ENCODE assay signal across 8 cellular contexts in the genomic region with DNA sequence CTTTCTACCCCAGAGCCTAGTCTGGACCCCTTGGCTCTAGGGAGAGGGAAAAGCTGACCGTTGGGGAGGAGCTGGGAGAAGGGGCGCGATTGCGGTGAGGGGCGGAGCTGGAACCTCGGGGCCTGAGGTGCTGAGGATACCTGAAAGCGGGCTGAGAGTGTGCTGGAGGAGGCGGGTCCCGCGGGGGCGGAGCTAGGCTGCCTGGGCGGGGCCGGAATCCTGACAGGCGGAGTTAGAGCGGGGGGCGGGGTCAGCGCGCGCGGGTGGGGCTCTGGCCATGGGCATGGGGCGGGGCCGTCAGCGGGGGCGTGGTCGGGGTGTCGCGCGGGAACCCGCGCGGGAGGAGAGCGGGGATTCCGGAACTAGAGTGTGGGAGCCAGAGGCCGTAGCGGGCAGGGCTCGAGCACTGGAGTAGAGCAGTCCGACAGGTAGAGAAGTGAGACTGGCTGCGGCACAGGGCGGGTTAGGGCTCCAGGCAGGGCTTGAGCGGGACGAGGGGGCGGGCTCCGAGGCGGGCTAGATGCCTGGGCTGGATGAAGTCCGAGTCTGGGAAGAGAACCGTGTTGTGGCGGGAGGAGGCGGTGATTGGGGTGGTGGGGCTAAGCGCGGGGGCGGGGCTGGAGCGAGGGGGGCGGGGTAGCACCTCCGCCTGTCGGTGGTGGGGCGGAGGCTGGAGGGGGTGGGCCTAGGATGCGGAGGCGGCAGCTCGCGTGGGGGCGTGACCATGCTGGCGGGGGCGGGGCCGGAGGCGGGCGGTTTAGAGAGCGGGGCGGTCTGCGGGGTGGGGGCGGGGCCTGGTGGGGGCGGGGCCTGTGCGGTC. TPM values are rescaled to one million over a fixed set of nuclear protein-coding genes. Genes with fewer than 3 reads are reported as not detected.
DNase-seq lines count a peak whose midpoint lies in the region; ATAC-seq, FAIRE-seq and TF ChIP-seq lines count a peak whose summit lies in the region.

A gene (plus strand): TSS at position 815 of the 820 bp plus-strand sequence. CDS start 35 bp downstream, outside the sequence.

- H3K4me2 ChIP-seq in A549 (peak within 1 kb of the TSS; percentile 89), mammary epithelial cell (ENCODE audit: insufficient read depth, low read depth, low read length) (peak within 1 kb of the TSS; percentile 99)

- intact Hi-C loops in mammary epithelial cell (cut with micrococcal nuclease) (no loop called here), spleen (cut with DNase I; ENCODE audit: low total_unique reads) (no loop called here)

- DNase-seq in A549 (ENCODE audit: low read depth in 1 of 2, low spot score in 1 of 2), result peak; percentile 92 to 98
- peak; percentile 86 for DNase-seq in NCI-H226
- DNase-seq in mammary epithelial cell, result peak; percentile 94
- DNase-seq in iris pigment epithelial cell (ENCODE audit: low read depth), result peak; percentile 92
- peak; percentile 100 for DNase-seq in spleen

- H3K4me3 ChIP-seq in A549 (peak within 1 kb of the TSS; percentile 59), WI38 (ENCODE audit: low read depth, low read length) (peak within 1 kb of the TSS; percentile 71), mammary epithelial cell (replicated peaks in 1 of 3; ENCODE audit: insufficient read depth in 1 of 3, low read depth in 2 of 3, low read length in 3 of 3) (peak within 1 kb of the TSS; percentile 68 to 81 (median 73)), spleen (peak within 1 kb of the TSS; percentile 37 to 85 (median 68))

- TF ChIP-seq RAD21 in A549 (conservative IDR thresholded peaks at IDR 0.05 in 1 of 2, IDR thresholded peaks at IDR 0.05 in 1 of 2), result no peak

- dilution Hi-C loops in mammary epithelial cell (cut with HindIII; ENCODE audit: low sequenced_read_pairs), result loop anchor here (5.0 to 10.0 kb wide), 3 partner anchors 107 to 391 kb away; no protein-coding TSS in a partner anchor

- H2AFZ ChIP-seq in mammary epithelial cell (ENCODE audit: low read depth, low read length), result peak within 1 kb of the TSS; percentile 88

- WGBS in A549 (ENCODE audit: missing lambda C conversion rate), result 2% methylated on average over 32 of the region's 72 CpGs
- 0% methylated on average over 4 of the region's 72 CpGs for WGBS in mammary epithelial cell (ENCODE audit: low coverage, missing lambda C conversion rate)
- 0 to 2% (median 1%) methylated on average over 27 to 62 of the region's 72 CpGs for WGBS in spleen, 5 donors

- H4K20me1 ChIP-seq in mammary epithelial cell (ENCODE audit: insufficient read depth, low read length), result no peaks in the 10 kb centered on the region

- H3K9ac ChIP-seq in mammary epithelial cell (ENCODE audit: insufficient read depth, low read length), result peak within 1 kb of the TSS; percentile 88

- in situ Hi-C loops in mammary epithelial cell (cut with MboI; ENCODE audit: low sequenced_read_pairs in 2 of 2), result no loop called here

- no peak for TF ChIP-seq CTCF in A549 (IDR thresholded peaks at IDR 0.05)
- no peak for TF ChIP-seq CTCF in WI38 (IDR thresholded peaks at IDR 0.05; ENCODE audit: low read depth, low read length)
- no peak for TF ChIP-seq CTCF in mammary epithelial cell (conservative IDR thresholded peaks at IDR 0.05 in 1 of 2, IDR thresholded peaks at IDR 0.05 in 1 of 2; ENCODE audit: extremely low read depth in 1 of 2, insufficient read depth in 1 of 2, low read depth in 1 of 2, low read length in 2 of 2)
- TF ChIP-seq CTCF in spleen (IDR thresholded peaks at IDR 0.05 in 8 of 11, conservative IDR thresholded peaks at IDR 0.05 in 3 of 11), result no peak

- H3K9me3 ChIP-seq in A549, result no peaks in the 10 kb centered on the region
- no peaks in the 10 kb centered on the region for H3K9me3 ChIP-seq in mammary epithelial cell (replicated peaks; ENCODE audit: insufficient read depth, low read length)
- H3K9me3 ChIP-seq in spleen, result no peaks in the 10 kb centered on the region

- no peaks in the 10 kb centered on the region for H3K36me3 ChIP-seq in mammary epithelial cell (ENCODE audit: insufficient read depth, low read length)
- H3K36me3 ChIP-seq in spleen, result peaks cover 0 to 29% (median 20%) of the 10 kb centered on the region in 6 donors

- ATAC-seq in A549 (peak; percentile 53 to 85), GM18868 (IDR thresholded peaks at IDR 0.05; ENCODE audit: unreplicated experiment) (peak; percentile 47), HG03139 (IDR thresholded peaks at IDR 0.05; ENCODE audit: unreplicated experiment) (peak; percentile 39)

- FAIRE-seq in A549 (lab: Jason Lieb, UNC), result no peak

- no TSS peak for BruUV-seq in mammary epithelial cell (replicated peaks; lab: Mats Ljungman, UMichigan)

- H3K4me1 ChIP-seq in A549 (peaks cover 15% of the 10 kb centered on the region), mammary epithelial cell (ENCODE audit: insufficient read depth, low read length) (peaks cover 14% of the 10 kb centered on the region), spleen (peaks cover 8 to 58% (median 35%) of the 10 kb centered on the region in 6 donors)

- H3K79me2 ChIP-seq in mammary epithelial cell (ENCODE audit: insufficient read depth, low read length), result no peaks in the 10 kb centered on the region

- POLR2A ChIA-PET in A549 (lab: Yijun Ruan, JAX), result interaction anchor here (0.5 to 3.4 kb wide), 15 partner anchors 9 to 209 kb away, joined by 3 to 77 read pairs (median 6); a partner anchor contains a TSS

- CTCF ChIA-PET in A549 (lab: Yijun Ruan, JAX) (interaction anchor here (0.6 to 12.3 kb wide), 14 partner anchors 7 to 162 kb away, joined by 3 to 160 read pairs (median 8); a partner anchor contains a TSS), mammary epithelial cell (lab: Charles Lee; ENCODE audit: low non-redundant PET) (interaction anchor here (0.6 to 1.2 kb wide), 5 partner anchors 30 to 657 kb away, joined by 3 to 6 read pairs (median 4); a partner anchor contains a TSS)

- TF ChIP-seq POLR2A in A549 (IDR thresholded peaks at IDR 0.05; ENCODE audit: low read length) (peak; percentile 12; the same call in 1 of the 2 replicates), spleen (IDR thresholded peaks at IDR 0.05) (peak in 2 of 3 donors; percentile 25 to 28)

- peak within 1 kb of the TSS; percentile 80 to 90 for H3K27ac ChIP-seq in A549
- H3K27ac ChIP-seq in mammary epithelial cell (ENCODE audit: insufficient read depth, low read depth, low read length), result peak within 1 kb of the TSS; percentile 89
- H3K27ac ChIP-seq in spleen, result peak within 1 kb of the TSS; percentile 87 to 99 (median 98)

- TF ChIP-seq EP300 in A549 (IDR thresholded peaks at IDR 0.05), result no peak

- H3K27me3 ChIP-seq in mammary epithelial cell (ENCODE audit: insufficient read depth, low read length) (no peaks in the 10 kb centered on the region), spleen (replicated peaks in 1 of 7) (no peaks in the 10 kb centered on the region)

TF ChIP-seq in A549, 52 proteins besides CTCF, POLR2A, EP300 and RAD21 (continues in another document):
- TF ChIP-seq HOXA7 (CRISPR knock-in tag; IDR thresholded peaks at IDR 0.05) (peak; percentile 17; the same call in 1 of the 2 replicates), TP53 (CRISPR knock-in tag; IDR thresholded peaks at IDR 0.05) (0 out of 2 replicates have a peak, but pooled peaks have one; percentile 6), MAZ (IDR thresholded peaks at IDR 0.05; ENCODE audit: borderline replicate concordance, low read depth, low read length) (0 out of 2 replicates have a peak, but pooled peaks have one; percentile 54), FOXS1 (CRISPR knock-in tag; IDR thresholded peaks at IDR 0.05) (no peak), TFCP2L1 (CRISPR knock-in tag; IDR thresholded peaks at IDR 0.05) (peak; percentile 85; the same call in 1 of the 2 replicates), RNF2 (IDR thresholded peaks at IDR 0.05; ENCODE audit: borderline replicate concordance, low read depth) (no peak), BHLHE40 (IDR thresholded peaks at IDR 0.05; ENCODE audit: low read depth, low read length) (no peak), CHD2 (IDR thresholded peaks at IDR 0.05; ENCODE audit: low read length, partially characterized antibody) (peak; percentile 82), POLR2AphosphoS2 (conservative IDR thresholded peaks at IDR 0.05; ENCODE audit: low read length) (0 out of 2 replicates have a peak, but pooled peaks have one; percentile 43)
- TF ChIP-seq, protein P1, sequence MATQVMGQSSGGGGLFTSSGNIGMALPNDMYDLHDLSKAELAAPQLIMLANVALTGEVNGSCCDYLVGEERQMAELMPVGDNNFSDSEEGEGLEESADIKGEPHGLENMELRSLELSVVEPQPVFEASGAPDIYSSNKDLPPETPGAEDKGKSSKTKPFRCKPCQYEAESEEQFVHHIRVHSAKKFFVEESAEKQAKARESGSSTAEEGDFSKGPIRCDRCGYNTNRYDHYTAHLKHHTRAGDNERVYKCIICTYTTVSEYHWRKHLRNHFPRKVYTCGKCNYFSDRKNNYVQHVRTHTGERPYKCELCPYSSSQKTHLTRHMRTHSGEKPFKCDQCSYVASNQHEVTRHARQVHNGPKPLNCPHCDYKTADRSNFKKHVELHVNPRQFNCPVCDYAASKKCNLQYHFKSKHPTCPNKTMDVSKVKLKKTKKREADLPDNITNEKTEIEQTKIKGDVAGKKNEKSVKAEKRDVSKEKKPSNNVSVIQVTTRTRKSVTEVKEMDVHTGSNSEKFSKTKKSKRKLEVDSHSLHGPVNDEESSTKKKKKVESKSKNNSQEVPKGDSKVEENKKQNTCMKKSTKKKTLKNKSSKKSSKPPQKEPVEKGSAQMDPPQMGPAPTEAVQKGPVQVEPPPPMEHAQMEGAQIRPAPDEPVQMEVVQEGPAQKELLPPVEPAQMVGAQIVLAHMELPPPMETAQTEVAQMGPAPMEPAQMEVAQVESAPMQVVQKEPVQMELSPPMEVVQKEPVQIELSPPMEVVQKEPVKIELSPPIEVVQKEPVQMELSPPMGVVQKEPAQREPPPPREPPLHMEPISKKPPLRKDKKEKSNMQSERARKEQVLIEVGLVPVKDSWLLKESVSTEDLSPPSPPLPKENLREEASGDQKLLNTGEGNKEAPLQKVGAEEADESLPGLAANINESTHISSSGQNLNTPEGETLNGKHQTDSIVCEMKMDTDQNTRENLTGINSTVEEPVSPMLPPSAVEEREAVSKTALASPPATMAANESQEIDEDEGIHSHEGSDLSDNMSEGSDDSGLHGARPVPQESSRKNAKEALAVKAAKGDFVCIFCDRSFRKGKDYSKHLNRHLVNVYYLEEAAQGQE (IDR thresholded peaks at IDR 0.05), result peak; percentile 75

RNA-seq across cellular contexts. Expression of the gene that starts here (rescaled TPM):
- polyA plus RNA-seq in A549 (2011; rRNA removed), result 1.5 and 1.6 TPM in 2 replicates
- polyA plus RNA-seq in A549 (2012; cell fraction: cytosol; rRNA removed), result 4.2 and 5.9 TPM in 2 replicates
- polyA plus RNA-seq in A549 (2012; cell fraction: nucleus; rRNA removed), result 19.1 and 20.8 TPM in 2 replicates
- polyA plus RNA-seq in A549 (2017; fragmentation: RNase III; extraction: RNeasy Plus Mini Kit Qiagen cat#74134 plus additional on column Dnase treatment), result 4.6 to 5.7 TPM (median 5.5 TPM) in 3 replicates
- polyA minus RNA-seq in A549 (2011; rRNA and poly(A)+ RNA removed), result 0.21 and 2.1 TPM in 2 replicates
- total RNA-seq in mammary epithelial cell, result 10 to 100 TPM in 1 of 2 donors, 1 to 10 TPM in 1; 2.0 to 10.9 TPM
- 0.65 TPM for polyA plus RNA-seq in mammary epithelial cell
- polyA minus RNA-seq in mammary epithelial cell, result not detected
- total RNA-seq in spleen, result 10 to 100 TPM in 4 of 7 donors, 1 to 10 TPM in 3; 3.9 to 19.8 (median 13.8) TPM
- polyA plus RNA-seq in spleen, result 10 to 100 TPM in 2 of 3 donors, 1 to 10 TPM in 1; 8.1 to 12.9 (median 11.3) TPM

Comparison
In these comparisons a context has a peak if more than half of its experiments do, and no peak if none do; other contexts are left out.
1. Peak in every context shown above with its lines: DNase-seq, ATAC-seq, H3K4me3 ChIP-seq and H3K27ac ChIP-seq.